ENCODE assay signal across 24 cellular contexts in the genomic region with DNA sequence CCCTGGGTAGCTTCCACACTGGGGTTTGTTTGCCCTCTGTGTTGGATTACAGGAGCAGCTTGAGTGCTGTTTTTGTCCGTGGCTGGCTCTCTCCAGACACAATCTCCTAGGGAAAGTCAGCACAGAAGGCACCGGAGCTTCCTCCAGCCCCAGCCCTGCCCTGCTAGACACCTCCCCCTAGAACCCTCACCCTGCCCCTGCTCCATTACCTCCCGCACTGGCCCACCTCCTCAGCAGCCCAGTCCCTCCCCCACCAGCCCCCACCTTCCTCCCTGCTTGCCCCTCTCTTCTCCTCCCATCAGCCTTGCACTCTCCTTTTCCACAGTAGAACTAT.
A peak's percentile ranks its signal among the peaks of the same experiment; 100 is the strongest.
DNase-seq lines count a peak whose midpoint lies in the region; ATAC-seq and TF ChIP-seq lines count a peak whose summit lies in the region.
"Had no signal": no experiment of that assay in that cellular context is flagged by ENCODE, and none has a peak within 500 bp of the region (broad histone marks: within the 10 kb centered on the region; RNA-seq: fewer than 3 reads in every experiment).

No MANE protein-coding gene starts in this region.

- no peaks in the 10 kb centered on the region for H3K9me3 ChIP-seq in right atrium auricular region
- H3K9me3 ChIP-seq in right cardiac atrium (ENCODE audit: control insufficient read depth, low read length) = no peaks in the 10 kb centered on the region
- H3K9me3 ChIP-seq: A549; BLaER1 treated with 17β-estradiol and CSF1 and Interleukin-3, amounts not matched to agents 10 nM and 100 nM; HAP-1 had no signal

- H3K4me1 ChIP-seq in right atrium auricular region (peaks cover 0 to 10% of the 10 kb centered on the region in 2 donors), right cardiac atrium (ENCODE audit: control insufficient read depth, insufficient read depth, low read length) (peaks cover 9% of the 10 kb centered on the region)
- H3K4me1 ChIP-seq: A549; BLaER1 treated with 17β-estradiol and CSF1 and Interleukin-3, amounts not matched to agents 10 nM and 100 nM; HAP-1 had no signal

- H3K36me3 ChIP-seq in right atrium auricular region = no peaks in the 10 kb centered on the region
- H3K36me3 ChIP-seq: BLaER1 treated with 17β-estradiol and CSF1 and Interleukin-3, amounts not matched to agents 10 nM and 100 nM; HAP-1 had no signal

- H3K36me3 Mint-ChIP-seq in activated CD4-positive, alpha-beta T cell treated with anti-CD3 and anti-CD28 coated beads, Interleukin-2, amount 10 ng/mL, durations not matched to agents 7 days and 5 days (ENCODE audit: low read depth) = no peaks in the 10 kb centered on the region
- H3K36me3 Mint-ChIP-seq: IgD-negative memory B cell had no signal

- no peak overlapping the region for H3K4me3 Mint-ChIP-seq in activated CD4-positive, alpha-beta T cell treated with anti-CD3 and anti-CD28 coated beads, Interleukin-2, amount 10 ng/mL, durations not matched to agents 7 days and 5 days
- H3K4me3 Mint-ChIP-seq: CD4-positive, alpha-beta T cell; HFFc6; IgD-negative memory B cell had no signal

- no peaks in the 10 kb centered on the region for H3K9me3 Mint-ChIP-seq in activated CD4-positive, alpha-beta T cell treated with anti-CD3 and anti-CD28 coated beads, Interleukin-2, amount 10 ng/mL, durations not matched to agents 7 days and 5 days
- H3K9me3 Mint-ChIP-seq: CD4-positive, alpha-beta T cell; HFFc6; IgD-negative memory B cell had no signal

- H3K4me3 ChIP-seq in right atrium auricular region (no peak overlapping the region), right cardiac atrium (ENCODE audit: low read length) (no peak overlapping the region)
- H3K4me3 ChIP-seq: A549; BLaER1 treated with 17β-estradiol and CSF1 and Interleukin-3, amounts not matched to agents 10 nM and 100 nM; GM23248; HAP-1 had no signal

- intact Hi-C loops in right cardiac atrium (cut with DNase I) = no loop called here

- peaks cover 9% of the 10 kb centered on the region for H3K27me3 Mint-ChIP-seq in activated CD4-positive, alpha-beta T cell treated with anti-CD3 and anti-CD28 coated beads, Interleukin-2, amount 10 ng/mL, durations not matched to agents 7 days and 5 days

- CTCF ChIA-PET in activated CD4-positive, alpha-beta T cell treated with anti-CD3 and anti-CD28 coated beads, Interleukin-2, amount 10 ng/mL, durations not matched to agents 7 days and 5 days (lab: Charles Lee) = no interaction called here

- no peak overlapping the region for H3K27ac Mint-ChIP-seq in activated CD4-positive, alpha-beta T cell treated with anti-CD3 and anti-CD28 coated beads, Interleukin-2, amount 10 ng/mL, durations not matched to agents 7 days and 5 days
- H3K27ac Mint-ChIP-seq: CD4-positive, alpha-beta T cell; HFFc6; IgD-negative memory B cell had no signal

- H3K27ac ChIP-seq in right atrium auricular region (no peak overlapping the region), right cardiac atrium (ENCODE audit: low read length) (no peak overlapping the region)
- H3K27ac ChIP-seq: A549; BLaER1 treated with 17β-estradiol and CSF1 and Interleukin-3, amounts not matched to agents 10 nM and 100 nM; GM23248; KMS-11 had no signal

- no peak for TF ChIP-seq CTCF in right atrium auricular region (IDR thresholded peaks at IDR 0.05)

- no peaks in the 10 kb centered on the region for H3K4me1 Mint-ChIP-seq in activated CD4-positive, alpha-beta T cell treated with anti-CD3 and anti-CD28 coated beads, Interleukin-2, amount 10 ng/mL, durations not matched to agents 7 days and 5 days
- H3K4me1 Mint-ChIP-seq: IgD-negative memory B cell had no signal

- ATAC-seq in right cardiac atrium (no peak), GM18511 (IDR thresholded peaks at IDR 0.05; ENCODE audit: unreplicated experiment) (no peak)
- ATAC-seq: A549, PC-3 had no signal

- POLR2A ChIA-PET in activated CD4-positive, alpha-beta T cell treated with anti-CD3 and anti-CD28 coated beads, Interleukin-2, amount 10 ng/mL, durations not matched to agents 7 days and 5 days (lab: Charles Lee) = interaction anchor here (0.6 kb wide), 1 partner anchor 41 kb away, joined by 5 read pairs; no protein-coding TSS in a partner anchor

- DNase-seq in right atrium auricular region (ENCODE audit: low spot score) (peak; percentile 28), right cardiac atrium (no peak), ecto neural progenitor cell (ENCODE audit: low spot score) (peak; percentile 29)
- DNase-seq in stimulated activated CD8-positive, alpha-beta memory T cell treated with anti-CD3 and anti-CD28 coated beads, Interleukin-4, amount 100 ng/mL, for 48 hours = peak; percentile 9
- no peak for DNase-seq in activated CD4-positive, alpha-beta T cell treated with anti-CD3 and anti-CD28 coated beads, Interleukin-2, amount 50 U/mL, for 4 hours
- DNase-seq in activated CD4-positive, alpha-beta T cell treated with anti-CD3 and anti-CD28 coated beads, Interleukin-2, amount 10 ng/mL, durations not matched to agents 7 days and 5 days = no peak
- DNase-seq: AML-193; CD4-positive, alpha-beta T cell; GM23248; HFFc6; MM.1S; NCI-H1694; NCI-H2029 treated with DMSO at 0.1 percent for 48 hours; NCI-H446 treated with DMSO at 0.1 percent for 48 hours; NCI-H526; NCI-H82; NK-92 treated with Interleukin-12 subunit alpha and Interleukin-12 subunit beta, amount 100 ng/mL, for 24 hours; PC-3 had no signal

- no peaks in the 10 kb centered on the region for H3K27me3 ChIP-seq in right atrium auricular region
- no peaks in the 10 kb centered on the region for H3K27me3 ChIP-seq in right cardiac atrium (ENCODE audit: control insufficient read depth, insufficient read depth)
- H3K27me3 ChIP-seq: BLaER1 treated with 17β-estradiol and CSF1 and Interleukin-3, amounts not matched to agents 10 nM and 100 nM had no signal

- WGBS in right cardiac atrium = 77% methylated on average over 3 of the region's 3 CpGs

Comparison
In these comparisons a context has a peak if more than half of its experiments do, and no peak if none do; other contexts are left out.
1. DNase-seq: peak in right atrium auricular region (single experiment), ecto neural progenitor cell (single experiment) and stimulated activated CD8-positive, alpha-beta memory T cell treated with anti-CD3 and anti-CD28 coated beads, Interleukin-4, amount 100 ng/mL, for 48 hours (single experiment); none in right cardiac atrium (0 of 3), activated CD4-positive, alpha-beta T cell treated with anti-CD3 and anti-CD28 coated beads, Interleukin-2, amount 50 U/mL, for 4 hours (0 of 2) and activated CD4-positive, alpha-beta T cell treated with anti-CD3 and anti-CD28 coated beads, Interleukin-2, amount 10 ng/mL, durations not matched to agents 7 days and 5 days (single experiment).